Comparison of ENCODE assay signal across 26 cellular contexts in genomic region chr20:47761478-47762047, GRCh38.
"Had no signal": no experiment of that assay in that cellular context is flagged by ENCODE, and none has a peak within 500 bp of the region (broad histone marks: within the 10 kb centered on the region; RNA-seq: fewer than 3 reads in every experiment).

No MANE protein-coding gene starts in this region.

- H3K9me3 ChIP-seq: psoas muscle, tibial nerve had no signal

- H3K4me1 Mint-ChIP-seq: activated CD4-positive, alpha-beta memory T cell treated with anti-CD3 and anti-CD28 coated beads, Interleukin-2, amount 10 ng/mL, durations not matched to agents 7 days and 5 days; activated naive CD8-positive, alpha-beta T cell treated with anti-CD3 and anti-CD28 coated beads, Interleukin-2, amount 50 U/mL, for 24 hours had no signal

- H3K9me3 Mint-ChIP-seq: activated CD4-positive, alpha-beta memory T cell treated with anti-CD3 and anti-CD28 coated beads, Interleukin-2, amount 10 ng/mL, durations not matched to agents 7 days and 5 days; activated naive CD4-positive, alpha-beta T cell treated with anti-CD3 and anti-CD28 coated beads for 36 hours; activated naive CD8-positive, alpha-beta T cell treated with anti-CD3 and anti-CD28 coated beads, Interleukin-2, amount 50 U/mL, for 24 hours; activated T-helper 2 cell treated with anti-CD3 and anti-CD28 coated beads, Interferon-gamma antibody, Interleukin-2, Interleukin-4, amounts not matched to agents 10 μg/mL and 5 μg/mL and 100 μg/mL, durations not matched to agents 14 hours and 24 hours and 36 hours; central memory CD8-positive, alpha-beta T cell; mesothelial cell of epicardium; nephron progenitor cell; stimulated activated naive CD8-positive, alpha-beta T cell treated with anti-CD3 and anti-CD28 coated beads, Interleukin-15, Interleukin-2, amounts not matched to agents 100 ng/mL and 50 ng/mL, for 24 hours had no signal

- DNase-seq: activated CD4-positive, alpha-beta memory T cell treated with anti-CD3 and anti-CD28 coated beads, Interleukin-2, amount 10 ng/mL, durations not matched to agents 7 days and 5 days; activated CD4-positive, alpha-beta T cell treated with anti-CD3 and anti-CD28 coated beads for 48 hours; activated CD4-positive, CD25-positive, alpha-beta regulatory T cell; activated naive CD4-positive, alpha-beta T cell treated with anti-CD3 and anti-CD28 coated beads for 36 hours; activated naive CD8-positive, alpha-beta T cell treated with anti-CD3 and anti-CD28 coated beads, Interleukin-2, amount 50 U/mL, for 24 hours; activated T-cell treated with anti-CD3 and anti-CD28 coated beads, Interleukin-2, amount 50 U/mL, for 1 hour; anterior cingulate cortex; erythroblast; foreskin melanocyte; glutamatergic neuron; hippocampal formation; islet precursor cell; nephron progenitor cell; psoas muscle; T-helper 9 cell had no signal

- H3K27me3 ChIP-seq: tibial nerve had no signal

- H3K4me3 ChIP-seq: coronary artery, lung, psoas muscle, skin epidermis, tibial nerve had no signal

- H3K4me1 ChIP-seq: psoas muscle had no signal

- H3K4me3 Mint-ChIP-seq: activated CD4-positive, alpha-beta memory T cell treated with anti-CD3 and anti-CD28 coated beads, Interleukin-2, amount 10 ng/mL, durations not matched to agents 7 days and 5 days; activated naive CD4-positive, alpha-beta T cell treated with anti-CD3 and anti-CD28 coated beads for 36 hours; activated naive CD8-positive, alpha-beta T cell treated with anti-CD3 and anti-CD28 coated beads, Interleukin-2, amount 50 U/mL, for 24 hours; brain; central memory CD8-positive, alpha-beta T cell; mesothelial cell of epicardium; nephron progenitor cell; stimulated activated naive CD8-positive, alpha-beta T cell treated with anti-CD3 and anti-CD28 coated beads, Interleukin-15, Interleukin-2, amounts not matched to agents 100 ng/mL and 50 ng/mL, for 24 hours had no signal

- H3K27ac Mint-ChIP-seq: activated CD4-positive, alpha-beta memory T cell treated with anti-CD3 and anti-CD28 coated beads, Interleukin-2, amount 10 ng/mL, durations not matched to agents 7 days and 5 days; activated naive CD4-positive, alpha-beta T cell treated with anti-CD3 and anti-CD28 coated beads for 36 hours; activated naive CD8-positive, alpha-beta T cell treated with anti-CD3 and anti-CD28 coated beads, Interleukin-2, amount 50 U/mL, for 24 hours; activated T-helper 2 cell treated with anti-CD3 and anti-CD28 coated beads, Interferon-gamma antibody, Interleukin-2, Interleukin-4, amounts not matched to agents 10 μg/mL and 5 μg/mL and 100 μg/mL, durations not matched to agents 14 hours and 24 hours and 36 hours; mesothelial cell of epicardium; nephron progenitor cell; stimulated activated naive CD8-positive, alpha-beta T cell treated with anti-CD3 and anti-CD28 coated beads, Interleukin-15, Interleukin-2, amounts not matched to agents 100 ng/mL and 50 ng/mL, for 24 hours had no signal

- H3K27ac ChIP-seq: coronary artery, psoas muscle, skin epidermis, tibial nerve had no signal

- ATAC-seq: activated naive CD8-positive, alpha-beta T cell treated with anti-CD3 and anti-CD28 coated beads, Interleukin-2, amount 50 U/mL, for 24 hours; left lobe of liver; psoas muscle; right cardiac atrium had no signal
